Comparison of ENCODE assay signal across 8 cellular contexts in genomic region chr17:41811549-41812175, GRCh38. TPM values are rescaled to one million over a fixed set of nuclear protein-coding genes. Genes with fewer than 3 reads are reported as not detected.
DNase-seq lines count a peak whose midpoint lies in the region; TF ChIP-seq lines count a peak whose summit lies in the region.

Gene P3H4, minus strand, starts transcription at chr17:41811949. Its CDS starts 34 bp downstream, at chr17:41811915.

- in situ Hi-C loops in Caki2 (cut with HindIII; ENCODE audit: low pct_unique_long_range_greater_than_20kb, low sequenced_read_pairs), result loop anchor here (25.0 kb wide), 1 partner anchor 99 kb away; the partner anchor contains the start of gene GAST
- in situ Hi-C loops in astrocyte of the spinal cord (cut with HindIII; ENCODE audit: low sequenced_read_pairs), result no loop called here

- H3K9me3 ChIP-seq in hepatocyte (ENCODE audit: low read depth), result no peaks in the 10 kb centered on the region
- H3K9me3 ChIP-seq in vagina, result no peaks in the 10 kb centered on the region

- intact Hi-C loops in vagina (cut with DNase I), result no loop called here

- no peaks in the 10 kb centered on the region for H3K9me2 ChIP-seq in hepatocyte (replicated peaks; ENCODE audit: insufficient read depth)

- peak within 1 kb of the TSS; percentile 92 for H3K4me3 ChIP-seq in astrocyte of the spinal cord (ENCODE audit: low read depth, low read length)
- peak within 1 kb of the TSS; percentile 100 for H3K4me3 ChIP-seq in hepatocyte
- H3K4me3 ChIP-seq in vagina, result peak within 1 kb of the TSS; percentile 66 to 83

- H2AFZ ChIP-seq in hepatocyte, result peak within 1 kb of the TSS; percentile 100

- H3K36me3 ChIP-seq in hepatocyte (replicated peaks; ENCODE audit: insufficient read depth, low read depth) (no peaks in the 10 kb centered on the region), vagina (no peaks in the 10 kb centered on the region)

- H4K20me1 ChIP-seq in hepatocyte (ENCODE audit: insufficient read depth, poor library complexity, severe bottlenecking), result peaks cover 7% of the 10 kb centered on the region

- H3K4me1 ChIP-seq in hepatocyte (ENCODE audit: insufficient read depth), result peaks cover 16% of the 10 kb centered on the region
- peaks cover 33% of the 10 kb centered on the region for H3K4me1 ChIP-seq in vagina

- peak within 1 kb of the TSS; percentile 98 for H3K27ac ChIP-seq in hepatocyte
- peak within 1 kb of the TSS; percentile 87 for H3K27ac ChIP-seq in vagina

- peak; percentile 91 for DNase-seq in Caki2 (ENCODE audit: low read depth)
- peak; percentile 54 for DNase-seq in GOT3 (lab: John Stamatoyannopoulos, UW)
- DNase-seq in NCI-H128 (lab: John Stamatoyannopoulos, UW; ENCODE audit: unreplicated experiment), result peak; percentile 44
- peak; percentile 86 for DNase-seq in T1000 (lab: John Stamatoyannopoulos, UW)
- peak; percentile 82 for DNase-seq in astrocyte of the spinal cord (ENCODE audit: low read depth, low spot score)
- peak; percentile 93 for DNase-seq in hepatocyte (ENCODE audit: low spot score)
- DNase-seq in renal cortical epithelial cell (ENCODE audit: low read depth), result peak; percentile 45
- no peak for DNase-seq in vagina (ENCODE audit: extremely low spot score in 2 of 2)

- H3K79me2 ChIP-seq in hepatocyte, result peaks cover 64% of the 10 kb centered on the region

- WGBS in hepatocyte (ENCODE audit: low lambda C conversion rate, missing lambda C conversion rate), result 1% methylated on average over 67 of the region's 84 CpGs

- no peaks in the 10 kb centered on the region for H3K27me3 ChIP-seq in hepatocyte
- H3K27me3 ChIP-seq in vagina, result no peaks in the 10 kb centered on the region

- TF ChIP-seq CTCF in astrocyte of the spinal cord (IDR thresholded peaks at IDR 0.05; ENCODE audit: low read depth, low read length) (peak; percentile 68), hepatocyte (IDR thresholded peaks at IDR 0.05; ENCODE audit: poor library complexity) (peak; percentile 59), vagina (IDR thresholded peaks at IDR 0.05) (peak; percentile 26 to 79 (median 40))

- peak in 1 of 2 donors; percentile 10 for TF ChIP-seq POLR2A in vagina (IDR thresholded peaks at IDR 0.05)

- H3K4me2 ChIP-seq in hepatocyte, result peak within 1 kb of the TSS; percentile 95

RNA-seq across cellular contexts. Expression of gene P3H4, which starts in this region (rescaled TPM):
- total RNA-seq in Caki2 (2014; rRNA removed; shearing (Covaris generic); ENCODE audit: low replicate concordance), result 148 and 200 TPM in 2 replicates
- total RNA-seq in hepatocyte (62.6 and 66.2 TPM in 2 replicates), renal cortical epithelial cell (32.3 and 42.5 TPM in 2 replicates), vagina (11.5 TPM)
- 109 and 110 TPM in 2 replicates for polyA plus RNA-seq in hepatocyte

Comparison
In these comparisons a context has a peak if more than half of its experiments do, and no peak if none do; other contexts are left out.
1. DNase-seq: peak in Caki2 (single experiment), GOT3 (single experiment), NCI-H128 (single experiment), T1000 (single experiment), astrocyte of the spinal cord (single experiment), hepatocyte (single experiment) and renal cortical epithelial cell (single experiment); none in vagina (0 of 2).
2. Peak in every context shown above with its lines, with median percentiles within 50 percentile points of each other: H3K4me3 ChIP-seq and CTCF ChIP-seq.